In genomic region chr20:58077282-58077681, GRCh38 we compare ENCODE assay signal across 19 cellular contexts.
"Had no signal": no experiment of that assay in that cellular context is flagged by ENCODE, and none has a peak within 500 bp of the region (broad histone marks: within the 10 kb centered on the region; RNA-seq: fewer than 3 reads in every experiment).

No MANE protein-coding gene starts in this region.

- H3K4me1 ChIP-seq: neural progenitor cell, prostate gland, right lobe of liver had no signal

- H3K9ac ChIP-seq: neural progenitor cell had no signal

- H3K9me3 ChIP-seq: pancreas, prostate gland, right lobe of liver had no signal

- H2AFZ ChIP-seq: neural progenitor cell had no signal

- H3K36me3 ChIP-seq: cardiac muscle cell, heart left ventricle, neural progenitor cell, pancreas, prostate gland, right lobe of liver, spleen had no signal

- H3K27me3 ChIP-seq: cardiac muscle cell, neural progenitor cell, pancreas, right lobe of liver had no signal

- FAIRE-seq: endothelial cell of umbilical vein, pancreas had no signal

- ATAC-seq: heart left ventricle, natural killer cell, pancreas, right lobe of liver had no signal

- H3K4me2 ChIP-seq: neural progenitor cell had no signal

- DNase-seq: dermis blood vessel endothelial cell; erythroblast; foreskin melanocyte; heart left ventricle; hippocampal formation; kidney glomerular epithelial cell; natural killer cell; nucleus accumbens; pancreas; right lobe of liver; spleen; stimulated activated CD4-positive, alpha-beta T cell treated with anti-CD3 and anti-CD28 coated beads, Interleukin-15, amount 100 ng/mL, for 24 hours; stimulated activated CD4-positive, alpha-beta T cell treated with anti-CD3 and anti-CD28 coated beads, Interleukin-1b, Interleukin-23, amount 100 ng/mL, for 48 hours; stimulated activated naive CD4-positive, alpha-beta T cell treated with Interleukin-2 at 50 U/mL for 16 hours; trophoblast cell had no signal

- H3K27ac ChIP-seq: cardiac muscle cell, heart left ventricle, neural progenitor cell, pancreas, prostate gland, right lobe of liver, spleen had no signal

- H3K4me3 ChIP-seq: cardiac muscle cell, heart left ventricle, neural progenitor cell, pancreas, prostate gland, right lobe of liver, spleen had no signal
